ENCODE assay signal across 18 cellular contexts in genomic region chr14:59097681-59098080, GRCh38.
DNase-seq lines count a peak whose midpoint lies in the region; ATAC-seq, FAIRE-seq and TF ChIP-seq lines count a peak whose summit lies in the region.
"Had no signal": no experiment of that assay in that cellular context is flagged by ENCODE, and none has a peak within 500 bp of the region (broad histone marks: within the 10 kb centered on the region; RNA-seq: fewer than 3 reads in every experiment).

No MANE protein-coding gene starts in this region.

- no peak overlapping the region for H2BK5ac ChIP-seq in H1 (ENCODE audit: low read depth, low read length)

- no peak overlapping the region for H4K91ac ChIP-seq in H1 (replicated peaks; ENCODE audit: insufficient read length, low read length)

- H3K56ac ChIP-seq in H1 (replicated peaks; ENCODE audit: insufficient read length, low read depth, low read length), result no peak overlapping the region

- H3K14ac ChIP-seq in H1 (ENCODE audit: insufficient read length), result no peak overlapping the region

- no peak for TF ChIP-seq POLR2A in H1 (IDR thresholded peaks at IDR 0.05; ENCODE audit: control extremely low read depth in 1 of 2, low read depth in 2 of 2, low read length in 2 of 2)

- no peaks in the 10 kb centered on the region for H3K79me2 ChIP-seq in SK-N-SH (ENCODE audit: insufficient read depth)
- no peaks in the 10 kb centered on the region for H3K79me2 ChIP-seq in H1 (ENCODE audit: control insufficient read depth in 1 of 2, insufficient read depth in 2 of 2, low read length in 2 of 2)

- no peak overlapping the region for H3K4ac ChIP-seq in H1 (replicated peaks; ENCODE audit: insufficient read length, low read depth, low read length)

- H4K20me1 ChIP-seq in SK-N-SH (ENCODE audit: insufficient read depth) (no peaks in the 10 kb centered on the region), H1 (replicated peaks in 1 of 2; ENCODE audit: control insufficient read depth in 1 of 2, insufficient read depth in 2 of 2, low read length in 2 of 2) (no peaks in the 10 kb centered on the region)

- H3K4me2 ChIP-seq in SK-N-SH, result no peak overlapping the region; the same call in 1 of the 2 replicates
- no peak overlapping the region for H3K4me2 ChIP-seq in H1 (ENCODE audit: insufficient read depth in 1 of 2, low read depth in 2 of 2, low read length in 2 of 2)

- H2AFZ ChIP-seq in SK-N-SH (ENCODE audit: low read depth) (peak overlapping the region; percentile 59; the same call in 1 of the 2 replicates), H1 (ENCODE audit: low read length) (0 out of 2 replicates have a peak overlapping the region, but pooled peaks have one; percentile 83)

- no peak overlapping the region for H2BK20ac ChIP-seq in H1 (ENCODE audit: low read length)

- no peaks in the 10 kb centered on the region for H3K79me1 ChIP-seq in H1 (ENCODE audit: low read depth, low read length)

- H3K4me1 ChIP-seq in SK-N-SH (ENCODE audit: control insufficient read depth in 1 of 2, insufficient read depth in 2 of 2, low read depth in 1 of 2, low read length in 1 of 2) (peaks cover 9 to 20% of the 10 kb centered on the region in 2 experiments; a peak in 3 of 4 replicates), H1 (replicated peaks in 1 of 4; ENCODE audit: control insufficient read depth in 3 of 4, insufficient read depth in 4 of 4, low read length in 3 of 4) (no peaks in the 10 kb centered on the region), mesodermal cell (ENCODE audit: control insufficient read depth, insufficient read depth, low read length, poor library complexity, severe bottlenecking) (peaks cover 12% of the 10 kb centered on the region)

- H2AK5ac ChIP-seq in H1 (ENCODE audit: low read depth, low read length), result no peak overlapping the region

- H3K18ac ChIP-seq in H1 (ENCODE audit: extremely low read depth, low read length), result no peak overlapping the region

- FAIRE-seq in H1 (lab: Jason Lieb, UNC), result no peak
- FAIRE-seq: GM12891 had no signal

- POLR2A ChIA-PET in SK-N-SH (lab: Yijun Ruan, JAX) (no interaction called here), H1 (lab: Charles Lee; ENCODE audit: partially characterized antibody) (no interaction called here)

- H3K27me3 ChIP-seq in SK-N-SH (ENCODE audit: insufficient read depth), result no peaks in the 10 kb centered on the region
- no peaks in the 10 kb centered on the region for H3K27me3 ChIP-seq in H1 (replicated peaks in 1 of 4; ENCODE audit: control insufficient read depth in 3 of 4, extremely low read depth in 1 of 4, insufficient read depth in 3 of 4, low read length in 3 of 4)

- H3K23me2 ChIP-seq in H1 (ENCODE audit: low read depth, low read length), result no peaks in the 10 kb centered on the region

- no peak overlapping the region for H4K8ac ChIP-seq in H1 (ENCODE audit: extremely low read depth, insufficient read depth, low read length)

- ATAC-seq in SK-N-SH treated with all-trans-retinoic acid at 6 μM for 48 hours (no peak), HG02610 (IDR thresholded peaks at IDR 0.05; ENCODE audit: unreplicated experiment) (no peak)
- ATAC-seq: HCT116 had no signal

- H3K9ac ChIP-seq in SK-N-SH, result peak overlapping the region; percentile 50; the same call in 1 of the 2 replicates
- no peak overlapping the region for H3K9ac ChIP-seq in H1 (replicated peaks in 1 of 4; ENCODE audit: extremely low read depth in 1 of 4, low read depth in 3 of 4, low read length in 3 of 4)

- CTCF ChIA-PET in SK-N-SH (lab: Yijun Ruan, JAX), result interaction anchor here (0.9 to 1.3 kb wide), 2 partner anchors 26 to 346 kb away, joined by 3 to 4 read pairs; no protein-coding TSS in a partner anchor
- CTCF ChIA-PET in H1 (lab: Charles Lee; ENCODE audit: partially characterized antibody), result interaction anchor here (0.7 to 0.9 kb wide), 2 partner anchors 10 to 65 kb away, joined by 3 to 4 read pairs; no protein-coding TSS in a partner anchor

- H3K9me2 ChIP-seq in SK-N-SH, result no peaks in the 10 kb centered on the region

- 85% methylated on average over 4 of the region's 4 CpGs for WGBS in SK-N-SH (ENCODE audit: low lambda C conversion rate)
- 88% methylated on average over 4 of the region's 4 CpGs; no CpG with 5 or more reads in 1 of the 2 experiments for WGBS in H1 (ENCODE audit: extremely low coverage in 1 of 2, insufficient coverage in 1 of 2, insufficient read length in 1 of 2, insufficient replicate concordance in 2 of 2, low coverage in 1 of 2, low lambda C conversion rate in 2 of 2, missing lambda C conversion rate in 1 of 2), 2 experiments
- WGBS in mesodermal cell (ENCODE audit: insufficient coverage in 2 of 2), 2 experiments, result 84 to 92% methylated on average over 3 to 4 of the region's 4 CpGs

- no peaks in the 10 kb centered on the region for H3K9me3 ChIP-seq in SK-N-SH
- H3K9me3 ChIP-seq in H1 (ENCODE audit: insufficient read depth in 2 of 2, low read depth in 1 of 2, low read length in 1 of 2), result 0 out of 4 replicates have a peak, but pooled peaks cover 0 to 3% of the 10 kb centered on the region in 2 experiments
- peaks cover 7% of the 10 kb centered on the region for H3K9me3 ChIP-seq in mesodermal cell (ENCODE audit: control insufficient read depth, low read length)

- no peak for TF ChIP-seq CTCF in SK-N-SH (IDR thresholded peaks at IDR 0.05)
- TF ChIP-seq CTCF in H1 (IDR thresholded peaks at IDR 0.05; ENCODE audit: control extremely low read depth in 1 of 3, insufficient read depth in 1 of 3, low read depth in 1 of 3, low read length in 3 of 3), result no peak

- H3K4me3 ChIP-seq in SK-N-SH (ENCODE audit: low read depth in 2 of 2, low read length in 1 of 2), result no peak overlapping the region
- no peak overlapping the region for H3K4me3 ChIP-seq in H1 (ENCODE audit: extremely low read depth in 1 of 4, insufficient read depth in 2 of 4, low read depth in 3 of 4, low read length in 4 of 4)
- no peak overlapping the region for H3K4me3 ChIP-seq in mesodermal cell (ENCODE audit: extremely low read depth, insufficient read depth, low read length, poor library complexity, severe bottlenecking)

- H4K5ac ChIP-seq in H1 (ENCODE audit: insufficient read length, low read depth, low read length), result no peak overlapping the region

- no peak for TF ChIP-seq RAD21 in SK-N-SH (IDR thresholded peaks at IDR 0.05; ENCODE audit: low read length)
- TF ChIP-seq RAD21 in H1 (IDR thresholded peaks at IDR 0.05 in 1 of 2, conservative IDR thresholded peaks at IDR 0.05 in 1 of 2; ENCODE audit: low read depth in 2 of 2, low read length in 2 of 2), result no peak

- no peak overlapping the region for H2BK12ac ChIP-seq in H1 (ENCODE audit: low read depth, low read length)

- H3K27ac ChIP-seq in SK-N-SH (ENCODE audit: low read depth in 2 of 2, low read length in 1 of 2), result peak overlapping the region in 1 of 2 experiments; percentile 77; a peak in 2 of 4 replicates
- no peak overlapping the region for H3K27ac ChIP-seq in H1 (ENCODE audit: low read depth, low read length)
- H3K27ac ChIP-seq in mesodermal cell (ENCODE audit: low read depth, low read length, severe bottlenecking), result peak overlapping the region; percentile 42
- H3K27ac ChIP-seq: 22Rv1 had no signal

- no peak overlapping the region for H3K23ac ChIP-seq in H1 (ENCODE audit: insufficient read length)

- H2BK15ac ChIP-seq in H1 (ENCODE audit: low read length), result no peak overlapping the region

- H3F3A ChIP-seq in SK-N-SH (replicated peaks; ENCODE audit: insufficient read depth), result peaks cover 12% of the 10 kb centered on the region

- TF ChIP-seq EP300 in SK-N-SH (IDR thresholded peaks at IDR 0.05; ENCODE audit: borderline replicate concordance in 1 of 2, low read depth in 1 of 2, low read length in 1 of 2) (no peak), H1 (IDR thresholded peaks at IDR 0.05; ENCODE audit: borderline replicate concordance in 1 of 2, low read depth in 2 of 2, low read length in 2 of 2) (no peak)

- DNase-seq in SK-N-SH (no peak), H1 (ENCODE audit: low read depth in 1 of 2, low spot score in 2 of 2) (no peak), NCI-H187 treated with DMSO at 0.1 percent for 48 hours (lab: John Stamatoyannopoulos, UW) (no peak), DMS79 treated with DMSO at 0.1 percent for 48 hours (lab: John Stamatoyannopoulos, UW) (no peak), SKM-1 (lab: John Stamatoyannopoulos, UW; ENCODE audit: unreplicated experiment) (no peak)
- DNase-seq: C1 segment of cervical spinal cord, DMS 273 treated with DMSO at 0.1 percent for 48 hours, NCI-H1048, NCI-H146, NCI-H446 treated with DMSO at 0.1 percent for 48 hours, NCI-H774, Right ventricle myocardium superior had no signal

- H2BK120ac ChIP-seq in H1 (replicated peaks; ENCODE audit: low read depth, low read length), result no peak overlapping the region

- H3K36me3 ChIP-seq in SK-N-SH (replicated peaks in 1 of 2; ENCODE audit: control insufficient read depth in 1 of 2, insufficient read depth in 2 of 2, low read length in 1 of 2), result no peaks in the 10 kb centered on the region
- no peaks in the 10 kb centered on the region for H3K36me3 ChIP-seq in H1 (ENCODE audit: control insufficient read depth in 2 of 4, insufficient read depth in 4 of 4, low read length in 3 of 4)
- H3K36me3 ChIP-seq in mesodermal cell (ENCODE audit: control insufficient read depth, insufficient read depth, low read length), result no peaks in the 10 kb centered on the region

TF ChIP-seq in SK-N-SH, 30 proteins besides CTCF, POLR2A, EP300 and RAD21 (continues in another document):
- TF ChIP-seq FOXM1 (IDR thresholded peaks at IDR 0.05; ENCODE audit: low read depth) (no peak), CHD2 (IDR thresholded peaks at IDR 0.05; ENCODE audit: low read length, partially characterized antibody) (no peak), NRF1 (IDR thresholded peaks at IDR 0.05; ENCODE audit: low read depth, low read length) (no peak)

TF ChIP-seq in SK-N-SH treated with all-trans-retinoic acid at 6 μM for 48 hours, 23 proteins besides CTCF, POLR2A, EP300 and RAD21:
- TF ChIP-seq ARNTL (CRISPR knock-in tag; IDR thresholded peaks at IDR 0.05; ENCODE audit: borderline replicate concordance, low read depth), result no peak

TF ChIP-seq in H1, 55 proteins besides CTCF, POLR2A, EP300 and RAD21:
- TF ChIP-seq POU5F1 (IDR thresholded peaks at IDR 0.05; ENCODE audit: low read depth, low read length) (no peak), CEBPB (IDR thresholded peaks at IDR 0.05; ENCODE audit: low read depth, low read length) (no peak), EGR1 (IDR thresholded peaks at IDR 0.05; ENCODE audit: borderline replicate concordance, low read depth, low read length) (no peak), FOSL1 (IDR thresholded peaks at IDR 0.05; ENCODE audit: insufficient read depth, low read depth, low read length) (no peak), POLR2AphosphoS5 (IDR thresholded peaks at IDR 0.05; ENCODE audit: low read depth, low read length) (no peak), TAF7 (optimal IDR thresholded peaks at IDR 0.05; ENCODE audit: borderline replicate concordance, low read depth, low read length) (no peak)
- TF ChIP-seq, protein P1, sequence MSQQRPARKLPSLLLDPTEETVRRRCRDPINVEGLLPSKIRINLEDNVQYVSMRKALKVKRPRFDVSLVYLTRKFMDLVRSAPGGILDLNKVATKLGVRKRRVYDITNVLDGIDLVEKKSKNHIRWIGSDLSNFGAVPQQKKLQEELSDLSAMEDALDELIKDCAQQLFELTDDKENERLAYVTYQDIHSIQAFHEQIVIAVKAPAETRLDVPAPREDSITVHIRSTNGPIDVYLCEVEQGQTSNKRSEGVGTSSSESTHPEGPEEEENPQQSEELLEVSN (IDR thresholded peaks at IDR 0.05), result no peak
TF ChIP-seq in H1: peak in this region for 0.
